ENCODE assay signal across 10 cellular contexts in the genomic region with DNA sequence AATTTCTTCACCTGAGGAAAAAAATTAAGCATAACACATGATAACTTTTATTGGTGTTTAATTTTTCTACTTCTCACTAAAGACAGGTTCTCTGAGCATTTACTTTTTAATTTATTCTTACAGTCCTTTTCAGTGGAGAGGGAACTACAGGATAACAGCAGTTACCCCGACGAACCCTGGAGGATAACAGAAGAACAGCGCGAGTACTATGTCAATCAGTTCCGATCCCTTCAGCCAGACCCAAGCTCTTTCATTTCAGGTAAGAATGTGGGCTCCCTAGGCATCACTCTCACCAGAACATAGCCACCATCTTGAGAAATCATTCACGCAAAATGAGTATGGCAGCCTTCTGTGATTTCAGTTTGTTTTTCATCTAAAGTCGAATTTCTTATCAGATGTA.
A peak's percentile ranks its signal among the peaks of the same experiment; 100 is the strongest.
DNase-seq lines count a peak whose midpoint lies in the region; ATAC-seq, FAIRE-seq and TF ChIP-seq lines count a peak whose summit lies in the region.
"Had no signal": no experiment of that assay in that cellular context is flagged by ENCODE, and none has a peak within 500 bp of the region (broad histone marks: within the 10 kb centered on the region; RNA-seq: fewer than 3 reads in every experiment).

No MANE protein-coding gene starts in this region.

- no peaks in the 10 kb centered on the region for H4K20me1 ChIP-seq in OCI-LY3 (ENCODE audit: insufficient read depth, low read length)
- no peaks in the 10 kb centered on the region for H4K20me1 ChIP-seq in K562 (replicated peaks; ENCODE audit: control insufficient read depth, insufficient read depth, low read length)

- H3K4me2 ChIP-seq in OCI-LY3 (ENCODE audit: low read length) (peak overlapping the region; percentile 50), K562 (ENCODE audit: insufficient read depth, low read length) (no peak overlapping the region)

- H3K4me3 ChIP-seq in OCI-LY3 (ENCODE audit: low read length) (no peak overlapping the region), K562 (no peak overlapping the region), ovary (no peak overlapping the region)

- TF ChIP-seq CTCF in OCI-LY3 (IDR thresholded peaks at IDR 0.05; ENCODE audit: low read depth, low read length) (no peak), K562 (IDR thresholded peaks at IDR 0.05 in 2 of 3, conservative IDR thresholded peaks at IDR 0.05 in 1 of 3; ENCODE audit: insufficient read depth in 2 of 3, low read depth in 1 of 3, low read length in 3 of 3) (no peak), ovary (IDR thresholded peaks at IDR 0.05) (no peak)

- H3K27ac ChIP-seq in OCI-LY3 (ENCODE audit: low read length) (no peak overlapping the region), K562 (ENCODE audit: extremely low read depth, low read depth, low read length) (no peak overlapping the region), ovary (no peak overlapping the region)
- H3K27ac ChIP-seq: 22Rv1 had no signal

- H3K4me1 ChIP-seq in OCI-LY3 (ENCODE audit: low read length) (no peaks in the 10 kb centered on the region), K562 (replicated peaks in 1 of 2; ENCODE audit: control insufficient read depth in 2 of 2, insufficient read depth in 2 of 2, low read length in 2 of 2) (no peaks in the 10 kb centered on the region), ovary (ENCODE audit: insufficient read depth) (no peaks in the 10 kb centered on the region)
- H3K4me1 ChIP-seq: BE2C had no signal

- H3K9me3 ChIP-seq in OCI-LY3 (ENCODE audit: insufficient read depth, low read length) (no peaks in the 10 kb centered on the region), K562 (replicated peaks; ENCODE audit: control insufficient read depth, insufficient read depth, low read depth, low read length) (no peaks in the 10 kb centered on the region), ovary (no peaks in the 10 kb centered on the region)
- H3K9me3 ChIP-seq: BE2C had no signal

- intact Hi-C loops in K562 (cut with micrococcal nuclease): loop anchor here (5.0 kb wide), 1 partner anchor 40 kb away; no protein-coding TSS in a partner anchor
- intact Hi-C loops in ovary (cut with DNase I): loop anchor here in 2 of 4 donors (5.0 to 10.0 kb wide), 2 partner anchors 162 to 165 kb away; no protein-coding TSS in a partner anchor

- BruUV-seq in K562 (replicated peaks; lab: Mats Ljungman, UMichigan): no TSS peak

- ATAC-seq in K562 (peak; percentile 41; the same call in 1 of the 3 replicates), HG02852 (IDR thresholded peaks at IDR 0.05; ENCODE audit: unreplicated experiment) (no peak)

- no peak for FAIRE-seq in K562 (lab: Jason Lieb, UNC)

- TF ChIP-seq RAD21 in K562 (CRISPR knock-in tag; conservative IDR thresholded peaks at IDR 0.05 in 1 of 2, IDR thresholded peaks at IDR 0.05 in 1 of 2): no peak

- H3K9me1 ChIP-seq in K562 (ENCODE audit: control insufficient read depth, insufficient read depth, low read length): no peaks in the 10 kb centered on the region

- CTCF ChIA-PET in K562 (lab: Yijun Ruan, JAX; ENCODE audit: low intra/inter-chr PET ratio): interaction anchor here (1.3 to 2.1 kb wide), 2 partner anchors 165 to 221 kb away, joined by 6 to 13 read pairs; no protein-coding TSS in a partner anchor

- H3K36me3 ChIP-seq in OCI-LY3 (replicated peaks; ENCODE audit: low read depth, low read length) (no peaks in the 10 kb centered on the region), K562 (ENCODE audit: control insufficient read depth, insufficient read depth, low read length) (no peaks in the 10 kb centered on the region), ovary (no peaks in the 10 kb centered on the region)
- H3K36me3 ChIP-seq: BE2C had no signal

- TF ChIP-seq POLR2A in K562 (conservative IDR thresholded peaks at IDR 0.05) (no peak), ovary (IDR thresholded peaks at IDR 0.05) (no peak)

- POLR2A ChIA-PET in K562 (lab: Yijun Ruan, JAX): interaction anchor here (0.8 kb wide), 1 partner anchor 20 kb away, joined by 4 read pairs; no protein-coding TSS in a partner anchor

- no peaks in the 10 kb centered on the region for H3K79me2 ChIP-seq in OCI-LY3 (ENCODE audit: low read length)
- H3K79me2 ChIP-seq in K562 (ENCODE audit: control insufficient read depth, insufficient read depth, low read length): no peaks in the 10 kb centered on the region

- in situ Hi-C loops in K562 (cut with MboI): loop anchor here (10.0 kb wide), 1 partner anchor 222 kb away; no protein-coding TSS in a partner anchor

- H3K27me3 ChIP-seq in OCI-LY3 (ENCODE audit: low read depth, low read length): no peaks in the 10 kb centered on the region
- H3K27me3 ChIP-seq in K562 (ENCODE audit: control insufficient read depth in 2 of 2, insufficient read depth in 2 of 2, low read length in 2 of 2): peaks cover 0 to 16% of the 10 kb centered on the region in 2 experiments; a peak in 2 of 5 replicates
- H3K27me3 ChIP-seq in ovary: no peaks in the 10 kb centered on the region
- H3K27me3 ChIP-seq: BE2C had no signal

- no peak overlapping the region for H3K9ac ChIP-seq in OCI-LY3 (ENCODE audit: low read length)
- no peak overlapping the region for H3K9ac ChIP-seq in K562 (ENCODE audit: insufficient read depth in 1 of 2, low read depth in 2 of 2, low read length in 2 of 2)

- DNase-seq in DMS 273 (lab: John Stamatoyannopoulos, UW; ENCODE audit: unreplicated experiment) (peak; percentile 42), DMS 273 treated with DMSO at 0.1 percent for 48 hours (lab: John Stamatoyannopoulos, UW) (no peak), K562 (ENCODE audit: extremely low read depth in 1 of 4, low spot score in 3 of 4) (no peak), myocyte (ENCODE audit: low read depth) (peak; percentile 9), ovary (no peak), NCI-H1048 (lab: John Stamatoyannopoulos, UW) (no peak)

- no peak for TF ChIP-seq EP300 in K562 (IDR thresholded peaks at IDR 0.05; ENCODE audit: low read length)
- TF ChIP-seq EP300 in ovary (IDR thresholded peaks at IDR 0.05): no peak

- no peak overlapping the region for H2AFZ ChIP-seq in OCI-LY3 (ENCODE audit: low read depth, low read length)
- H2AFZ ChIP-seq in K562 (ENCODE audit: low read depth, low read length): no peak overlapping the region

- 2% methylated on average over 7 of the region's 7 CpGs for WGBS in K562 (ENCODE audit: insufficient coverage, low coverage, missing lambda C conversion rate)
- 67 to 76% (median 71%) methylated on average over 7 of the region's 7 CpGs for WGBS in ovary, 3 donors

TF ChIP-seq in K562, 482 proteins besides CTCF, POLR2A, EP300 and RAD21:
- TF ChIP-seq ETS2 (tag; IDR thresholded peaks at IDR 0.05; ENCODE audit: borderline replicate concordance, poor library complexity, severe bottlenecking) (no peak), RFX5 (IDR thresholded peaks at IDR 0.05; ENCODE audit: low read depth, low read length) (no peak), CREM (IDR thresholded peaks at IDR 0.05; ENCODE audit: low read depth) (no peak), ZNF785 (CRISPR knock-in tag; IDR thresholded peaks at IDR 0.05) (no peak), ZNF583 (CRISPR knock-in tag; IDR thresholded peaks at IDR 0.05) (no peak), DMBX1 (CRISPR knock-in tag; IDR thresholded peaks at IDR 0.05; ENCODE audit: borderline replicate concordance) (no peak), TEAD1 (CRISPR knock-in tag; IDR thresholded peaks at IDR 0.05) (no peak), ZNF23 (CRISPR knock-in tag; IDR thresholded peaks at IDR 0.05) (no peak)
- TF ChIP-seq, protein P1, sequence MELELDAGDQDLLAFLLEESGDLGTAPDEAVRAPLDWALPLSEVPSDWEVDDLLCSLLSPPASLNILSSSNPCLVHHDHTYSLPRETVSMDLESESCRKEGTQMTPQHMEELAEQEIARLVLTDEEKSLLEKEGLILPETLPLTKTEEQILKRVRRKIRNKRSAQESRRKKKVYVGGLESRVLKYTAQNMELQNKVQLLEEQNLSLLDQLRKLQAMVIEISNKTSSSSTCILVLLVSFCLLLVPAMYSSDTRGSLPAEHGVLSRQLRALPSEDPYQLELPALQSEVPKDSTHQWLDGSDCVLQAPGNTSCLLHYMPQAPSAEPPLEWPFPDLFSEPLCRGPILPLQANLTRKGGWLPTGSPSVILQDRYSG (tag; conservative IDR thresholded peaks at IDR 0.05; ENCODE audit: low read depth): no peak
- TF ChIP-seq, protein P2, sequence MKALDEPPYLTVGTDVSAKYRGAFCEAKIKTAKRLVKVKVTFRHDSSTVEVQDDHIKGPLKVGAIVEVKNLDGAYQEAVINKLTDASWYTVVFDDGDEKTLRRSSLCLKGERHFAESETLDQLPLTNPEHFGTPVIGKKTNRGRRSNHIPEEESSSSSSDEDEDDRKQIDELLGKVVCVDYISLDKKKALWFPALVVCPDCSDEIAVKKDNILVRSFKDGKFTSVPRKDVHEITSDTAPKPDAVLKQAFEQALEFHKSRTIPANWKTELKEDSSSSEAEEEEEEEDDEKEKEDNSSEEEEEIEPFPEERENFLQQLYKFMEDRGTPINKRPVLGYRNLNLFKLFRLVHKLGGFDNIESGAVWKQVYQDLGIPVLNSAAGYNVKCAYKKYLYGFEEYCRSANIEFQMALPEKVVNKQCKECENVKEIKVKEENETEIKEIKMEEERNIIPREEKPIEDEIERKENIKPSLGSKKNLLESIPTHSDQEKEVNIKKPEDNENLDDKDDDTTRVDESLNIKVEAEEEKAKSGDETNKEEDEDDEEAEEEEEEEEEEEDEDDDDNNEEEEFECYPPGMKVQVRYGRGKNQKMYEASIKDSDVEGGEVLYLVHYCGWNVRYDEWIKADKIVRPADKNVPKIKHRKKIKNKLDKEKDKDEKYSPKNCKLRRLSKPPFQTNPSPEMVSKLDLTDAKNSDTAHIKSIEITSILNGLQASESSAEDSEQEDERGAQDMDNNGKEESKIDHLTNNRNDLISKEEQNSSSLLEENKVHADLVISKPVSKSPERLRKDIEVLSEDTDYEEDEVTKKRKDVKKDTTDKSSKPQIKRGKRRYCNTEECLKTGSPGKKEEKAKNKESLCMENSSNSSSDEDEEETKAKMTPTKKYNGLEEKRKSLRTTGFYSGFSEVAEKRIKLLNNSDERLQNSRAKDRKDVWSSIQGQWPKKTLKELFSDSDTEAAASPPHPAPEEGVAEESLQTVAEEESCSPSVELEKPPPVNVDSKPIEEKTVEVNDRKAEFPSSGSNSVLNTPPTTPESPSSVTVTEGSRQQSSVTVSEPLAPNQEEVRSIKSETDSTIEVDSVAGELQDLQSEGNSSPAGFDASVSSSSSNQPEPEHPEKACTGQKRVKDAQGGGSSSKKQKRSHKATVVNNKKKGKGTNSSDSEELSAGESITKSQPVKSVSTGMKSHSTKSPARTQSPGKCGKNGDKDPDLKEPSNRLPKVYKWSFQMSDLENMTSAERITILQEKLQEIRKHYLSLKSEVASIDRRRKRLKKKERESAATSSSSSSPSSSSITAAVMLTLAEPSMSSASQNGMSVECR (CRISPR knock-in tag; IDR thresholded peaks at IDR 0.05): no peak

Comparison
In these comparisons a context has a peak if more than half of its experiments do, and no peak if none do; other contexts are left out.
1. DNase-seq: peak in DMS 273 (single experiment) and myocyte (single experiment); none in DMS 273 treated with DMSO at 0.1 percent for 48 hours (single experiment), K562 (0 of 4), ovary (0 of 5) and NCI-H1048 (single experiment).